1 cellular context compared by ENCODE assay signal in genomic region chr1:14850563-14850962, GRCh38.
TF ChIP-seq lines count a peak whose summit lies in the region.

No MANE protein-coding gene starts in this region.

TF ChIP-seq in Ishikawa, 13 proteins besides CTCF, POLR2A, EP300 and RAD21 (continued from another document):
- TF ChIP-seq REST (IDR thresholded peaks at IDR 0.05; ENCODE audit: low read depth): no peak
TF ChIP-seq in Ishikawa: peak in this region for 0.
